Comparison of ENCODE assay signal across 16 cellular contexts in genomic region chr2:191189112-191189635, GRCh38. TPM values are rescaled to one million over a fixed set of nuclear protein-coding genes. Genes with fewer than 3 reads are reported as not detected.
A peak's percentile ranks its signal among the peaks of the same experiment; 100 is the strongest.
DNase-seq lines count a peak whose midpoint lies in the region; ATAC-seq and TF ChIP-seq lines count a peak whose summit lies in the region.
"Had no signal": no experiment of that assay in that cellular context is flagged by ENCODE, and none has a peak within 500 bp of the region (broad histone marks: within the 10 kb centered on the region; RNA-seq: fewer than 3 reads in every experiment).

No MANE protein-coding gene starts in this region.

- H3K4me3 Mint-ChIP-seq in CD8-positive, alpha-beta memory T cell, result peak overlapping the region; percentile 67 to 86 (median 80)
- H3K4me3 Mint-ChIP-seq in neural progenitor cell, result no peak overlapping the region

- peak; percentile 73; the same call in 2 of the 3 replicates for ATAC-seq in RWPE2 (ENCODE audit: low read depth)
- ATAC-seq in foreskin keratinocyte, result peak; percentile 89
- no peak for ATAC-seq in GM21737 (IDR thresholded peaks at IDR 0.05; ENCODE audit: unreplicated experiment)
- ATAC-seq: heart right ventricle, left cardiac atrium, upper lobe of right lung had no signal

- H3K36me3 ChIP-seq in ACC112 (ENCODE audit: insufficient read depth, low read length) (no peaks in the 10 kb centered on the region), RWPE2 (ENCODE audit: low read depth) (no peaks in the 10 kb centered on the region), neural progenitor cell (no peaks in the 10 kb centered on the region)
- no peaks in the 10 kb centered on the region for H3K36me3 ChIP-seq in CD8-positive, alpha-beta memory T cell (ENCODE audit: insufficient read depth, low read length)
- H3K36me3 ChIP-seq: heart right ventricle, upper lobe of right lung had no signal

- no peaks in the 10 kb centered on the region for H3K79me2 ChIP-seq in ACC112 (ENCODE audit: control insufficient read depth, insufficient read depth, low read length, unreplicated experiment)
- no peaks in the 10 kb centered on the region for H3K79me2 ChIP-seq in neural progenitor cell (ENCODE audit: low read depth)

- H4K20me1 ChIP-seq in neural progenitor cell (ENCODE audit: low read depth), result no peaks in the 10 kb centered on the region

- peak overlapping the region; percentile 41 to 93 (median 80) for H3K27ac Mint-ChIP-seq in CD8-positive, alpha-beta memory T cell
- H3K27ac Mint-ChIP-seq in neural progenitor cell, result no peak overlapping the region

- peaks cover 0 to 7% (median 3%) of the 10 kb centered on the region in 5 donors for H3K9me3 Mint-ChIP-seq in CD8-positive, alpha-beta memory T cell
- H3K9me3 Mint-ChIP-seq in neural progenitor cell, result no peaks in the 10 kb centered on the region

- peaks cover 0 to 8% (median 0%) of the 10 kb centered on the region in 3 donors for H3K36me3 Mint-ChIP-seq in CD8-positive, alpha-beta memory T cell
- no peaks in the 10 kb centered on the region for H3K36me3 Mint-ChIP-seq in neural progenitor cell

- H3K27me3 ChIP-seq in ACC112 (ENCODE audit: insufficient read depth, low read length) (no peaks in the 10 kb centered on the region), RWPE2 (ENCODE audit: insufficient read depth, poor library complexity, severe bottlenecking) (no peaks in the 10 kb centered on the region), foreskin keratinocyte (no peaks in the 10 kb centered on the region), neural progenitor cell (no peaks in the 10 kb centered on the region)
- no peaks in the 10 kb centered on the region for H3K27me3 ChIP-seq in CD8-positive, alpha-beta memory T cell (ENCODE audit: insufficient read depth, low read length, poor library complexity, severe bottlenecking)
- H3K27me3 ChIP-seq: heart right ventricle, upper lobe of right lung had no signal

- H3K4me3 ChIP-seq in ACC112 (ENCODE audit: low read depth, low read length) (peak overlapping the region; percentile 9; the same call in 1 of the 2 replicates), RWPE2 (ENCODE audit: severe bottlenecking) (no peak overlapping the region), neural progenitor cell (no peak overlapping the region)
- peak overlapping the region; percentile 29 for H3K4me3 ChIP-seq in CD8-positive, alpha-beta memory T cell (ENCODE audit: low read length)
- H3K4me3 ChIP-seq: heart right ventricle, upper lobe of right lung had no signal

- peaks cover 40 to 52% (median 44%) of the 10 kb centered on the region in 3 donors for H3K4me1 Mint-ChIP-seq in CD8-positive, alpha-beta memory T cell
- no peaks in the 10 kb centered on the region for H3K4me1 Mint-ChIP-seq in neural progenitor cell

- no peak overlapping the region for H3K9ac ChIP-seq in neural progenitor cell

- CTCF ChIA-PET in CD8-positive, alpha-beta memory T cell (lab: Charles Lee), result interaction anchor here (1.9 kb wide), 1 partner anchor 8 kb away, joined by 4 read pairs; no protein-coding TSS in a partner anchor

- TF ChIP-seq CTCF in RWPE2 (IDR thresholded peaks at IDR 0.05; ENCODE audit: poor library complexity, severe bottlenecking) (no peak), foreskin keratinocyte (conservative IDR thresholded peaks at IDR 0.05) (no peak), neural progenitor cell (IDR thresholded peaks at IDR 0.05) (no peak)

- DNase-seq in CD8-positive, alpha-beta memory T cell, result no peak
- no peak for DNase-seq in RWPE2 (ENCODE audit: low spot score)
- DNase-seq in foreskin keratinocyte, result peak; percentile 43 to 78
- no peak for DNase-seq in neural progenitor cell (ENCODE audit: low spot score)
- DNase-seq in stimulated activated CD4-positive, alpha-beta T cell treated with anti-CD3 and anti-CD28 coated beads, Interleukin-4, amount 100 ng/mL, for 1 hour, result no peak
- DNase-seq: activated CD4-positive, alpha-beta T cell treated with anti-CD3 and anti-CD28 coated beads, Interleukin-2, amount 50 U/mL, for 1 hour; C1 segment of cervical spinal cord; cerebellar nuclear complex; erythroblast; heart right ventricle; left cardiac atrium; NCI-H1105 treated with DMSO at 0.1 percent for 48 hours; stimulated activated CD4-positive, alpha-beta T cell treated with anti-CD3 and anti-CD28 coated beads, Interleukin-2, amount 100 ng/mL, for 24 hours; upper lobe of right lung had no signal

- no peaks in the 10 kb centered on the region for H3K9me3 ChIP-seq in CD8-positive, alpha-beta memory T cell (ENCODE audit: low read length)
- H3K9me3 ChIP-seq in RWPE2 (ENCODE audit: severe bottlenecking) (no peaks in the 10 kb centered on the region), neural progenitor cell (ENCODE audit: low read depth) (no peaks in the 10 kb centered on the region)
- H3K9me3 ChIP-seq: upper lobe of right lung had no signal

- no peaks in the 10 kb centered on the region for H3K27me3 Mint-ChIP-seq in CD8-positive, alpha-beta memory T cell
- H3K27me3 Mint-ChIP-seq in neural progenitor cell (ENCODE audit: insufficient read depth, low read depth), result no peaks in the 10 kb centered on the region

- H3K4me1 ChIP-seq in ACC112 (ENCODE audit: control insufficient read depth, insufficient read depth, low read length, unreplicated experiment) (peaks cover 4% of the 10 kb centered on the region), RWPE2 (ENCODE audit: insufficient read depth, poor library complexity, severe bottlenecking) (peaks cover 14% of the 10 kb centered on the region), foreskin keratinocyte (peaks cover 11% of the 10 kb centered on the region), neural progenitor cell (no peaks in the 10 kb centered on the region)
- peaks cover 36% of the 10 kb centered on the region for H3K4me1 ChIP-seq in CD8-positive, alpha-beta memory T cell (ENCODE audit: insufficient read depth, low read length)
- H3K4me1 ChIP-seq: upper lobe of right lung had no signal

- POLR2A ChIA-PET in CD8-positive, alpha-beta memory T cell (lab: Charles Lee), result no interaction called here

- H3K27ac ChIP-seq in ACC112 (ENCODE audit: low read depth, low read length), result no peak overlapping the region
- H3K27ac ChIP-seq in CD8-positive, alpha-beta memory T cell (ENCODE audit: low read depth, low read length), result no peak overlapping the region
- H3K27ac ChIP-seq in RWPE2 (ENCODE audit: poor library complexity, severe bottlenecking), result peak overlapping the region; percentile 26
- peak overlapping the region; percentile 77 for H3K27ac ChIP-seq in foreskin keratinocyte
- H3K27ac ChIP-seq in neural progenitor cell, result no peak overlapping the region
- H3K27ac ChIP-seq: heart right ventricle, upper lobe of right lung had no signal

- no peaks in the 10 kb centered on the region for H3F3A ChIP-seq in neural progenitor cell (ENCODE audit: low read depth)

- H2AFZ ChIP-seq in ACC112 (ENCODE audit: low read length, unreplicated experiment), result peak overlapping the region; percentile 9
- H2AFZ ChIP-seq in neural progenitor cell (replicated peaks), result no peak overlapping the region

- H3K4me2 ChIP-seq in neural progenitor cell, result no peak overlapping the region

RNA-seq across cellular contexts. Expression of gene STAT4, which starts 38.4 kb away (rescaled TPM):
- total RNA-seq in CD8-positive, alpha-beta memory T cell, result 10 to 100 TPM; 53.0 to 54.7 TPM
- 88.2 TPM for polyA plus RNA-seq in CD8-positive, alpha-beta memory T cell
- total RNA-seq in foreskin keratinocyte (0.46 and 0.71 TPM in 2 replicates), neural progenitor cell (ENCODE audit: low replicate concordance) (0.32 and 0.62 TPM in 2 replicates)
- 0.25 and 0.30 TPM in 2 replicates for polyA plus RNA-seq in foreskin keratinocyte

RNA-seq across cellular contexts. Expression of gene MYO1B, which starts 56.0 kb away (rescaled TPM):
- total RNA-seq in CD8-positive, alpha-beta memory T cell, result 1 to 10 TPM; 3.9 to 4.6 TPM
- polyA plus RNA-seq in CD8-positive, alpha-beta memory T cell, result 0.12 TPM
- total RNA-seq in foreskin keratinocyte, result 216 and 220 TPM in 2 replicates
- 51.8 and 61.3 TPM in 2 replicates for polyA plus RNA-seq in foreskin keratinocyte
- 64.8 and 88.0 TPM in 2 replicates for total RNA-seq in neural progenitor cell (ENCODE audit: low replicate concordance)

Comparison
In these comparisons a context has a peak if more than half of its experiments do, and no peak if none do; other contexts are left out.
1. H3K27ac ChIP-seq: peak in RWPE2 (single experiment) and foreskin keratinocyte (single experiment); none in ACC112 (single experiment), CD8-positive, alpha-beta memory T cell (single experiment) and neural progenitor cell (single experiment).
2. H3K4me3 ChIP-seq: peak in ACC112 (single experiment) and CD8-positive, alpha-beta memory T cell (single experiment); none in RWPE2 (single experiment) and neural progenitor cell (single experiment).
3. DNase-seq: peak in foreskin keratinocyte (2 of 2); none in CD8-positive, alpha-beta memory T cell (0 of 5), RWPE2 (single experiment), neural progenitor cell (single experiment) and stimulated activated CD4-positive, alpha-beta T cell treated with anti-CD3 and anti-CD28 coated beads, Interleukin-4, amount 100 ng/mL, for 1 hour (single experiment).
4. RNA of gene STAT4, which starts 38.4 kb away (total RNA-seq): 53.0 to 54.7 TPM in CD8-positive, alpha-beta memory T cell; 0.46 to 0.71 TPM in foreskin keratinocyte and 0.32 to 0.62 TPM in neural progenitor cell; every median in the first group is over 10 times any median in the second.
5. RNA of gene MYO1B, which starts 56.0 kb away (total RNA-seq): 216 to 220 TPM in foreskin keratinocyte and 64.8 to 88.0 TPM in neural progenitor cell; 3.9 to 4.6 TPM in CD8-positive, alpha-beta memory T cell; every median in the first group is over 10 times any median in the second.